20 cellular contexts compared by ENCODE assay signal in genomic region chr5:146675700-146676099, GRCh38.
DNase-seq lines count a peak whose midpoint lies in the region; ATAC-seq and TF ChIP-seq lines count a peak whose summit lies in the region.
"Had no signal": no experiment of that assay in that cellular context is flagged by ENCODE, and none has a peak within 500 bp of the region (broad histone marks: within the 10 kb centered on the region; RNA-seq: fewer than 3 reads in every experiment).

No MANE protein-coding gene starts in this region.

- no peak overlapping the region for H3K4me3 Mint-ChIP-seq in activated T-cell treated with anti-CD3 and anti-CD28 coated beads, Interleukin-2, amount 50 U/mL, for 72 hours
- H3K4me3 Mint-ChIP-seq in natural killer cell: no peak overlapping the region
- H3K4me3 Mint-ChIP-seq: activated CD8-positive, alpha-beta memory T cell treated with anti-CD3 and anti-CD28 coated beads, Interleukin-2, amount 10 ng/mL, durations not matched to agents 7 days and 5 days; activated naive CD4-positive, alpha-beta T cell treated with anti-CD3 and anti-CD28 coated beads, Interleukin-2, amount 50 U/mL, for 24 hours; naive B cell; T-helper 1 cell treated with Interleukin-12 subunit alpha and Interleukin-12 subunit beta and Interleukin-4 antibody, amounts not matched to agents 30 μg/mL and 1 μg/mL, for 36 hours had no signal

- peak; percentile 82 for ATAC-seq in GM18909 (IDR thresholded peaks at IDR 0.05; ENCODE audit: poor library complexity, unreplicated experiment)
- ATAC-seq in HG02642 (IDR thresholded peaks at IDR 0.05; ENCODE audit: poor library complexity, unreplicated experiment): peak; percentile 74
- ATAC-seq in activated T-cell treated with anti-CD3 and anti-CD28 coated beads, Interleukin-2, amount 50 U/mL, for 72 hours (replicated peaks in 1 of 2): no peak
- no peak for ATAC-seq in natural killer cell
- ATAC-seq: activated CD8-positive, alpha-beta memory T cell treated with anti-CD3 and anti-CD28 coated beads, Interleukin-2, amount 10 ng/mL, durations not matched to agents 7 days and 5 days had no signal

- in situ Hi-C loops in KBM-7 (cut with MboI; ENCODE audit: low pct_unique_long_range_greater_than_20kb, low sequenced_read_pairs): no loop called here

- peaks cover 9% of the 10 kb centered on the region for H3K27me3 Mint-ChIP-seq in activated T-cell treated with anti-CD3 and anti-CD28 coated beads, Interleukin-2, amount 50 U/mL, for 72 hours (ENCODE audit: low read depth)
- H3K27me3 Mint-ChIP-seq in natural killer cell (ENCODE audit: low read depth in 2 of 2): no peaks in the 10 kb centered on the region
- H3K27me3 Mint-ChIP-seq: activated CD8-positive, alpha-beta memory T cell treated with anti-CD3 and anti-CD28 coated beads, Interleukin-2, amount 10 ng/mL, durations not matched to agents 7 days and 5 days had no signal

- intact Hi-C loops in natural killer cell (cut with micrococcal nuclease): no loop called here

- peak; percentile 68 for DNase-seq in KBM-7
- peak; percentile 78 for DNase-seq in kidney tubule cell (ENCODE audit: low spot score)
- no peak for DNase-seq in activated T-cell treated with anti-CD3 and anti-CD28 coated beads, Interleukin-2, amount 50 U/mL, for 72 hours
- DNase-seq in T1000 (lab: John Stamatoyannopoulos, UW): no peak
- DNase-seq in natural killer cell: no peak
- no peak for DNase-seq in NCI-H69 (lab: John Stamatoyannopoulos, UW)
- DNase-seq: activated CD4-positive, CD25-positive, alpha-beta regulatory T cell treated with anti-CD3 and anti-CD28 coated beads, Interleukin-2, amount 50 U/mL, for 72 hours; activated CD8-positive, alpha-beta memory T cell treated with anti-CD3 and anti-CD28 coated beads, Interleukin-2, amount 10 ng/mL, durations not matched to agents 7 days and 5 days; DND-41; effector CD8-positive, alpha-beta T cell; GM23248; naive B cell; NCI-H2029; NK-92 treated with Interleukin-12 subunit alpha and Interleukin-12 subunit beta, amount 100 ng/mL, for 24 hours; Right ventricle myocardium superior; substantia nigra had no signal

- H3K4me1 Mint-ChIP-seq in activated T-cell treated with anti-CD3 and anti-CD28 coated beads, Interleukin-2, amount 50 U/mL, for 72 hours (ENCODE audit: low read depth): no peaks in the 10 kb centered on the region
- peaks cover 7 to 17% of the 10 kb centered on the region in 2 donors for H3K4me1 Mint-ChIP-seq in natural killer cell
- H3K4me1 Mint-ChIP-seq: activated CD8-positive, alpha-beta memory T cell treated with anti-CD3 and anti-CD28 coated beads, Interleukin-2, amount 10 ng/mL, durations not matched to agents 7 days and 5 days; activated naive CD4-positive, alpha-beta T cell treated with anti-CD3 and anti-CD28 coated beads, Interleukin-2, amount 50 U/mL, for 24 hours had no signal

- no peak for TF ChIP-seq CTCF in natural killer cell (IDR thresholded peaks at IDR 0.05)

- H3K36me3 Mint-ChIP-seq in activated T-cell treated with anti-CD3 and anti-CD28 coated beads, Interleukin-2, amount 50 U/mL, for 72 hours (ENCODE audit: insufficient read depth in 2 of 2): no peaks in the 10 kb centered on the region
- H3K36me3 Mint-ChIP-seq in natural killer cell: no peaks in the 10 kb centered on the region
- H3K36me3 Mint-ChIP-seq: activated CD8-positive, alpha-beta memory T cell treated with anti-CD3 and anti-CD28 coated beads, Interleukin-2, amount 10 ng/mL, durations not matched to agents 7 days and 5 days; naive B cell had no signal

- H3K9me3 Mint-ChIP-seq in activated T-cell treated with anti-CD3 and anti-CD28 coated beads, Interleukin-2, amount 50 U/mL, for 72 hours: no peaks in the 10 kb centered on the region
- H3K9me3 Mint-ChIP-seq in natural killer cell: no peaks in the 10 kb centered on the region
- H3K9me3 Mint-ChIP-seq: activated naive CD4-positive, alpha-beta T cell treated with anti-CD3 and anti-CD28 coated beads, Interleukin-2, amount 50 U/mL, for 24 hours; T-helper 1 cell treated with Interleukin-12 subunit alpha and Interleukin-12 subunit beta and Interleukin-4 antibody, amounts not matched to agents 30 μg/mL and 1 μg/mL, for 36 hours had no signal

- H3K27ac Mint-ChIP-seq in activated T-cell treated with anti-CD3 and anti-CD28 coated beads, Interleukin-2, amount 50 U/mL, for 72 hours: no peak overlapping the region
- H3K27ac Mint-ChIP-seq in natural killer cell: no peak overlapping the region
- H3K27ac Mint-ChIP-seq: activated CD8-positive, alpha-beta memory T cell treated with anti-CD3 and anti-CD28 coated beads, Interleukin-2, amount 10 ng/mL, durations not matched to agents 7 days and 5 days; activated naive CD4-positive, alpha-beta T cell treated with anti-CD3 and anti-CD28 coated beads, Interleukin-2, amount 50 U/mL, for 24 hours; T-helper 1 cell treated with Interleukin-12 subunit alpha and Interleukin-12 subunit beta and Interleukin-4 antibody, amounts not matched to agents 30 μg/mL and 1 μg/mL, for 36 hours had no signal

Comparison
In these comparisons a context has a peak if more than half of its experiments do, and no peak if none do; other contexts are left out.
1. ATAC-seq: peak in GM18909 (single experiment) and HG02642 (single experiment); none in activated T-cell treated with anti-CD3 and anti-CD28 coated beads, Interleukin-2, amount 50 U/mL, for 72 hours (0 of 2) and natural killer cell (0 of 3).
2. DNase-seq: peak in KBM-7 (single experiment) and kidney tubule cell (single experiment); none in activated T-cell treated with anti-CD3 and anti-CD28 coated beads, Interleukin-2, amount 50 U/mL, for 72 hours (0 of 2), T1000 (single experiment), natural killer cell (single experiment) and NCI-H69 (single experiment).